Comparison of ENCODE assay signal across 8 cellular contexts in the genomic region with DNA sequence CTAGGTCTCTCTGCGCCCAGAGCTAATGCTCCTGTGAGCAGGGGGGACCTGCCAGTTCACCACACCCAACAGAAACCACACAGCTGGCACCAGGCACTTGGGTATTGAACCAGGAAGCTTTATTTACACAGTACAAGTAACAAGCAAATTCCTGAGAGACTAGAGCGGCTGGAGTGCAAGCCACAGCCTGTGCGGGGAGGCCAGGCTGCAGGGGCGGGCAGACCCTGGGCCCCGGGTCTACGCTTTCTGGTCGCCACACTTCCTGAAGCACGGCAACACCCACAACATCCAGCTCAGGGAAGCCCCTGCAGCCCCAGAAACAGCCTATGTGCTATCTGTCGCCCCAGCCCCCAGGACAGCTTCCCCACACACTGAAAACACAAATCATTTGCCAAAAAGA.
DNase-seq lines count a peak whose midpoint lies in the region; TF ChIP-seq lines count a peak whose summit lies in the region.

No MANE protein-coding gene starts in this region.

- no peak overlapping the region for H3K23ac ChIP-seq in neuronal stem cell (ENCODE audit: low read depth, low read length, poor library complexity)

- H3K79me1 ChIP-seq in neuronal stem cell (ENCODE audit: low read depth, low read length) = peaks cover 18% of the 10 kb centered on the region

- H2AK5ac ChIP-seq in neuronal stem cell (ENCODE audit: low read depth, low read length) = peak overlapping the region; percentile 56

- H3K27me3 ChIP-seq in neuronal stem cell (ENCODE audit: control insufficient read depth in 3 of 3, insufficient read depth in 3 of 3, low read depth in 1 of 3, low read length in 3 of 3) = no peaks in the 10 kb centered on the region

- H3K4ac ChIP-seq in neuronal stem cell (ENCODE audit: low read length) = no peak overlapping the region

- H4K8ac ChIP-seq in neuronal stem cell (ENCODE audit: low read depth, low read length) = no peak overlapping the region

- DNase-seq in HPDE6-E6E7 (ENCODE audit: extremely low spot score) (peak; percentile 49), neuronal stem cell (ENCODE audit: low spot score) (no peak), middle frontal gyrus (ENCODE audit: extremely low spot score, low spot score) (no peak), NCI-H1930 (lab: John Stamatoyannopoulos, UW) (no peak), D341Med (ENCODE audit: low spot score) (no peak), LoVo (ENCODE audit: low spot score) (no peak)
- DNase-seq in central memory CD4-positive, alpha-beta T cell = peak; percentile 22

- H3K4me2 ChIP-seq in neuronal stem cell (ENCODE audit: insufficient read depth, low read length, poor library complexity, severe bottlenecking) = no peak overlapping the region

- no peak overlapping the region for H3K27ac ChIP-seq in neuronal stem cell (replicated peaks; ENCODE audit: low read length)

- H4K91ac ChIP-seq in neuronal stem cell (ENCODE audit: low read depth, low read length, poor library complexity) = no peak overlapping the region

- H3K18ac ChIP-seq in neuronal stem cell (ENCODE audit: low read length) = peak overlapping the region; percentile 48

- H3K4me3 ChIP-seq in GM12875 (ENCODE audit: low read depth, low read length) = peak overlapping the region; percentile 5
- H3K4me3 ChIP-seq in neuronal stem cell (ENCODE audit: low read length in 2 of 2) = no peak overlapping the region

- no peak for TF ChIP-seq CTCF in GM12875 (IDR thresholded peaks at IDR 0.05; ENCODE audit: borderline replicate concordance, insufficient read depth, low read depth, low read length)

- no peaks in the 10 kb centered on the region for H3K9me3 ChIP-seq in neuronal stem cell (replicated peaks in 1 of 2; ENCODE audit: control insufficient read depth in 2 of 2, insufficient read depth in 1 of 2, low read depth in 1 of 2, low read length in 2 of 2)

- H2BK12ac ChIP-seq in neuronal stem cell (ENCODE audit: low read length) = no peak overlapping the region

- H2BK15ac ChIP-seq in neuronal stem cell (ENCODE audit: low read length) = no peak overlapping the region

- H2AFZ ChIP-seq in neuronal stem cell (ENCODE audit: low read length) = no peak overlapping the region

- H3K4me1 ChIP-seq in neuronal stem cell (ENCODE audit: control insufficient read depth in 2 of 2, insufficient read depth in 1 of 2, low read depth in 1 of 2, low read length in 2 of 2) = peaks cover 0 to 20% of the 10 kb centered on the region in 2 donors

- H2BK120ac ChIP-seq in neuronal stem cell (ENCODE audit: low read depth, low read length) = no peak overlapping the region

- WGBS in neuronal stem cell (ENCODE audit: extremely low coverage in 2 of 2, insufficient read length in 2 of 2, insufficient replicate concordance in 1 of 2), 2 donors = no CpG with 5 or more reads among the region's 9 CpGs

- peaks cover 13 to 25% of the 10 kb centered on the region in 2 donors for H3K36me3 ChIP-seq in neuronal stem cell (replicated peaks in 1 of 2; ENCODE audit: control insufficient read depth in 2 of 2, insufficient read depth in 2 of 2, low read length in 2 of 2)

- peak overlapping the region; percentile 50 for H3K9ac ChIP-seq in neuronal stem cell (ENCODE audit: low read depth, low read length, poor library complexity)

- peak overlapping the region; percentile 35 for H2BK5ac ChIP-seq in neuronal stem cell (ENCODE audit: low read length)

- no peak overlapping the region for H3K14ac ChIP-seq in neuronal stem cell (ENCODE audit: low read length)

Comparison
In these comparisons a context has a peak if more than half of its experiments do, and no peak if none do; other contexts are left out.
1. DNase-seq: peak in HPDE6-E6E7 (single experiment) and central memory CD4-positive, alpha-beta T cell (single experiment); none in neuronal stem cell (single experiment), middle frontal gyrus (single experiment), NCI-H1930 (0 of 2), D341Med (single experiment) and LoVo (single experiment).